Comparison of ENCODE assay signal across 19 cellular contexts in genomic region chr3:76321615-76322014, GRCh38.
DNase-seq lines count a peak whose midpoint lies in the region; ATAC-seq, FAIRE-seq and TF ChIP-seq lines count a peak whose summit lies in the region.
"Had no signal": no experiment of that assay in that cellular context is flagged by ENCODE, and none has a peak within 500 bp of the region (broad histone marks: within the 10 kb centered on the region; RNA-seq: fewer than 3 reads in every experiment).

No MANE protein-coding gene starts in this region.

- H3K9me3 Mint-ChIP-seq in progenitor cell of endocrine pancreas (ENCODE audit: low read depth) = peaks cover 2% of the 10 kb centered on the region

- H3K4me2 ChIP-seq in OCI-LY3 (ENCODE audit: low read length) = peak overlapping the region; percentile 56
- no peak overlapping the region for H3K4me2 ChIP-seq in keratinocyte (ENCODE audit: control insufficient read depth, extremely low read depth, insufficient read depth, low read depth, low read length)

- ATAC-seq in HG03045 (IDR thresholded peaks at IDR 0.05; ENCODE audit: unreplicated experiment) = no peak
- ATAC-seq in GM18870 (IDR thresholded peaks at IDR 0.05; ENCODE audit: unreplicated experiment) = no peak

- H2AFZ ChIP-seq in OCI-LY3 (ENCODE audit: low read depth, low read length) (peak overlapping the region; percentile 77), keratinocyte (ENCODE audit: control insufficient read depth, low read length) (peak overlapping the region; percentile 19)
- H2AFZ ChIP-seq: GM23248 had no signal

- H3K4me1 ChIP-seq in OCI-LY3 (ENCODE audit: low read length) = peaks cover 8% of the 10 kb centered on the region
- H3K4me1 ChIP-seq in keratinocyte (ENCODE audit: control insufficient read depth, extremely low read depth, insufficient read depth, low read length) = no peaks in the 10 kb centered on the region

- peak overlapping the region; percentile 20; the same call in 1 of the 2 replicates for H3K27ac ChIP-seq in OCI-LY3 (ENCODE audit: low read length)
- H3K27ac ChIP-seq in keratinocyte (ENCODE audit: control insufficient read depth, insufficient read depth, low read length) = no peak overlapping the region
- H3K27ac ChIP-seq: GM23248 had no signal

- H4K20me1 ChIP-seq in OCI-LY3 (ENCODE audit: insufficient read depth, low read length) (no peaks in the 10 kb centered on the region), keratinocyte (ENCODE audit: control insufficient read depth, extremely low read depth, insufficient read depth, low read length) (no peaks in the 10 kb centered on the region)

- H3K9me3 ChIP-seq in OCI-LY3 (ENCODE audit: insufficient read depth, low read length) = no peaks in the 10 kb centered on the region
- no peaks in the 10 kb centered on the region for H3K9me3 ChIP-seq in keratinocyte (ENCODE audit: control insufficient read depth, low read depth, low read length)

- no peaks in the 10 kb centered on the region for H3K36me3 ChIP-seq in OCI-LY3 (replicated peaks; ENCODE audit: low read depth, low read length)
- H3K36me3 ChIP-seq in keratinocyte (ENCODE audit: control insufficient read depth in 2 of 2, extremely low read depth in 1 of 2, insufficient read depth in 2 of 2, low read length in 2 of 2) = no peaks in the 10 kb centered on the region

- H3K27ac Mint-ChIP-seq in progenitor cell of endocrine pancreas = no peak overlapping the region
- H3K27ac Mint-ChIP-seq: CD4-positive, alpha-beta memory T cell had no signal

- H3K79me2 ChIP-seq in OCI-LY3 (ENCODE audit: low read length) (no peaks in the 10 kb centered on the region), keratinocyte (ENCODE audit: control insufficient read depth, insufficient read depth, low read length) (no peaks in the 10 kb centered on the region)

- no peaks in the 10 kb centered on the region for H3K9me1 ChIP-seq in keratinocyte (ENCODE audit: control insufficient read depth, extremely low read depth, insufficient read depth, low read length)

- DNase-seq in MV-4-11 (lab: John Stamatoyannopoulos, UW) (peak; percentile 34), keratinocyte (ENCODE audit: low read depth, low spot score) (no peak), progenitor cell of endocrine pancreas (ENCODE audit: low spot score, unreplicated experiment) (no peak)
- DNase-seq: C1 segment of cervical spinal cord; Calu3; CD4-positive, alpha-beta memory T cell; COR-L47; DMS53; DMS79 treated with DMSO at 0.1 percent for 48 hours; GM23248; H7; HCEC 1CT had no signal

- no peaks in the 10 kb centered on the region for H3K27me3 ChIP-seq in OCI-LY3 (ENCODE audit: low read depth, low read length)
- H3K27me3 ChIP-seq in keratinocyte (ENCODE audit: control insufficient read depth, extremely low read depth, insufficient read depth, low read length) = no peaks in the 10 kb centered on the region

- no peaks in the 10 kb centered on the region for H3K36me3 Mint-ChIP-seq in progenitor cell of endocrine pancreas (ENCODE audit: insufficient read depth)
- H3K36me3 Mint-ChIP-seq: CD4-positive, alpha-beta memory T cell had no signal

- peak overlapping the region; percentile 16; the same call in 1 of the 2 replicates for H3K4me3 ChIP-seq in OCI-LY3 (ENCODE audit: low read length)
- H3K4me3 ChIP-seq in keratinocyte (ENCODE audit: control insufficient read depth in 2 of 3, extremely low read depth in 1 of 3, insufficient read depth in 2 of 3, low read depth in 1 of 3, low read length in 3 of 3) = no peak overlapping the region
- H3K4me3 ChIP-seq: GM23248 had no signal

- no peak for FAIRE-seq in keratinocyte (lab: Jason Lieb, UNC)
- FAIRE-seq: G401.6, GM12891, GM18507, H1 had no signal

- H3K4me1 Mint-ChIP-seq in progenitor cell of endocrine pancreas (ENCODE audit: low read depth) = no peaks in the 10 kb centered on the region
- H3K4me1 Mint-ChIP-seq: CD4-positive, alpha-beta memory T cell had no signal

- no peak overlapping the region for H3K4me3 Mint-ChIP-seq in progenitor cell of endocrine pancreas (ENCODE audit: low read depth)
- H3K4me3 Mint-ChIP-seq: CD4-positive, alpha-beta memory T cell had no signal

- dilution Hi-C loops in keratinocyte (cut with MboI; ENCODE audit: extremely low pct_ligation_motif_present, low sequenced_read_pairs) = no loop called here

- H3K27me3 Mint-ChIP-seq in progenitor cell of endocrine pancreas = no peaks in the 10 kb centered on the region
- H3K27me3 Mint-ChIP-seq: CD4-positive, alpha-beta memory T cell had no signal

- H3K9ac ChIP-seq in OCI-LY3 (ENCODE audit: low read length) (no peak overlapping the region), keratinocyte (ENCODE audit: control insufficient read depth, extremely low read depth, insufficient read depth, low read length) (no peak overlapping the region)
- H3K9ac ChIP-seq: GM23248 had no signal

- TF ChIP-seq CTCF in OCI-LY3 (IDR thresholded peaks at IDR 0.05; ENCODE audit: low read depth, low read length) = no peak
- no peak for TF ChIP-seq CTCF in keratinocyte (optimal IDR thresholded peaks at IDR 0.05 in 1 of 3, IDR thresholded peaks at IDR 0.05 in 1 of 3, conservative IDR thresholded peaks at IDR 0.05 in 1 of 3; ENCODE audit: extremely low read depth in 1 of 3, insufficient read depth in 2 of 3, low read length in 3 of 3)
- no peak for TF ChIP-seq CTCF in progenitor cell of endocrine pancreas (IDR thresholded peaks at IDR 0.05; ENCODE audit: unreplicated experiment)
